In the genomic region with DNA sequence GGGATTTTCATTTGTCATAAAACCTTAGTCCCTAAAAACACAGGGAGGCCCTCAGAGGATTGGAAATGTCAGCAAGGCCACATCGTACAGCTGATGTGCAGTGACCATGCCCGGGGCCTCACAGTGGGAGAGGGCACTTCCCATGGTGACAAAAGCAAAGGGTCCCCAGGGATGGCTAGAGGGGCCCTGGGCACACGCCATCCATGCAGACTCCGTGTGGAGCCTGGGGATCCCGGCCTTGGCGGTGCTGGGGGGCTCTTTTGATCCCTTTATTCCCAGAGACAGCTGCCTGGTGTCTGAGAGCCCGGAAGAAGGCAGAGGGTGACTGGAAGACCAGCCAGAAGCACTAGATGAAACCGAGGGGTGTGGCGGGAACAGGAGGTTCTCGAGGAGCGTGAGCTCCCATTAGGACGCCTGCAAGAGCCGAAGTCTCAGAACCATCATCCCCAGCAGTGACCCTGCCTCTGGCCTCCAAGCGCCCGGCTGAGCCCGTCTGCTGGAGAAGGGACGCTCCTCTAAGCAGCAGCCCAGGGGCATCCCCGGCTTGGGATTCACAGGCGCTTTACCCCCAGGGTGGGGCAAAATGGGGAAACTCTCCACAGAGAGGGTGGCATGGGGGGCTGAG, we compare ENCODE assay signal across 21 cellular contexts. TPM values are rescaled to one million over a fixed set of nuclear protein-coding genes. Genes with fewer than 3 reads are reported as not detected.
DNase-seq lines count a peak whose midpoint lies in the region; ATAC-seq and TF ChIP-seq lines count a peak whose summit lies in the region.
"Had no signal": no experiment of that assay in that cellular context is flagged by ENCODE, and none has a peak within 500 bp of the region (broad histone marks: within the 10 kb centered on the region; RNA-seq: fewer than 3 reads in every experiment).

No MANE protein-coding gene starts in this region.

- POLR2A ChIA-PET in CD4-positive, alpha-beta T cell (lab: Charles Lee) = no interaction called here

- DNase-seq in D341Med (ENCODE audit: low spot score) (peak; percentile 21), H9 (peak; percentile 16), iPS-NIHi11 (ENCODE audit: low spot score) (peak; percentile 4), osteocyte (ENCODE audit: extremely low spot score, unreplicated experiment) (peak; percentile 79), tibial artery (no peak), A172 (ENCODE audit: low spot score) (no peak)
- no peak for DNase-seq in CD4-positive, alpha-beta T cell
- DNase-seq: CD4-positive, alpha-beta memory T cell; DMS153; GOT3; MG63; NCI-H1417; NCI-H187; NCI-H2107; NCI-H446 treated with DMSO at 0.1 percent for 48 hours; NCI-H526 treated with DMSO at 0.1 percent for 48 hours; OCI-M1 had no signal

- H3K23me2 ChIP-seq in H9 (ENCODE audit: insufficient read length, low read depth, low read length, poor library complexity, severe bottlenecking) = no peaks in the 10 kb centered on the region

- H2BK120ac ChIP-seq in H9 (ENCODE audit: low read depth, low read length, poor library complexity, severe bottlenecking) = no peak overlapping the region

- H3K18ac ChIP-seq in H9 (ENCODE audit: insufficient read length, low read depth, low read length) = no peak overlapping the region

- TF ChIP-seq CTCF in H9 (conservative IDR thresholded peaks at IDR 0.05) (no peak), osteocyte (IDR thresholded peaks at IDR 0.05) (no peak), tibial artery (IDR thresholded peaks at IDR 0.05) (no peak)
- TF ChIP-seq CTCF in CD4-positive, alpha-beta T cell (IDR thresholded peaks at IDR 0.05) = no peak

- H3K56ac ChIP-seq in H9 (ENCODE audit: insufficient read length, low read depth, low read length) = no peak overlapping the region

- no peak overlapping the region for H4K8ac ChIP-seq in H9 (replicated peaks; ENCODE audit: insufficient read length, low read depth, low read length)

- H3T11ph ChIP-seq in H9 (ENCODE audit: low read length) = no peak overlapping the region

- H3K23ac ChIP-seq in H9 (ENCODE audit: insufficient read length, low read depth, low read length) = no peak overlapping the region

- H3K79me1 ChIP-seq in H9 (ENCODE audit: insufficient read depth, low read depth, low read length, poor library complexity, severe bottlenecking) = no peaks in the 10 kb centered on the region

- H3K9me3 ChIP-seq in H9 (ENCODE audit: control insufficient read depth, low read depth, low read length) (no peaks in the 10 kb centered on the region), tibial artery (no peaks in the 10 kb centered on the region)
- H3K9me3 ChIP-seq in CD4-positive, alpha-beta T cell (ENCODE audit: control insufficient read depth, low read length) = no peaks in the 10 kb centered on the region
- H3K9me3 ChIP-seq: BLaER1, MG63, SJSA1 had no signal

- H3K4me1 ChIP-seq in H9 (ENCODE audit: insufficient read depth, low read length) (peaks cover 3% of the 10 kb centered on the region; the same call in 1 of the 2 replicates), tibial artery (peaks cover 0 to 9% (median 4%) of the 10 kb centered on the region in 4 donors)
- H3K4me1 ChIP-seq: BLaER1, SJSA1 had no signal

- ATAC-seq in CD4-positive, alpha-beta T cell (ENCODE audit: poor library complexity) = no peak
- ATAC-seq in HG03439 (IDR thresholded peaks at IDR 0.05; ENCODE audit: unreplicated experiment) = no peak

- CTCF ChIA-PET in CD4-positive, alpha-beta T cell (lab: Charles Lee) = no interaction called here

- no peak overlapping the region for H2AFZ ChIP-seq in H9 (ENCODE audit: low read length)

- H3K27ac Mint-ChIP-seq in H9 (no peak overlapping the region), osteocyte (ENCODE audit: unreplicated experiment) (no peak overlapping the region)
- H3K27ac Mint-ChIP-seq in CD4-positive, alpha-beta T cell = no peak overlapping the region
- H3K27ac Mint-ChIP-seq: CD4-positive, alpha-beta memory T cell had no signal

- no CpG with 5 or more reads among the region's 19 CpGs for WGBS in H9 (ENCODE audit: extremely low coverage, insufficient read length, low lambda C conversion rate)

- H4K20me1 ChIP-seq in H9 (ENCODE audit: control insufficient read depth, insufficient read depth, insufficient read length) = no peaks in the 10 kb centered on the region
- H4K20me1 ChIP-seq: BLaER1 had no signal

- no peak overlapping the region for H3K14ac ChIP-seq in H9 (ENCODE audit: insufficient read depth, low read length)

- H3K4me3 Mint-ChIP-seq in H9 (no peak overlapping the region), osteocyte (ENCODE audit: unreplicated experiment) (no peak overlapping the region)
- H3K4me3 Mint-ChIP-seq in CD4-positive, alpha-beta T cell = no peak overlapping the region
- H3K4me3 Mint-ChIP-seq: CD4-positive, alpha-beta memory T cell had no signal

- H3K27me3 ChIP-seq in H9 (ENCODE audit: insufficient read depth, low read length) (no peaks in the 10 kb centered on the region), tibial artery (peaks cover 0 to 7% of the 10 kb centered on the region in 2 donors)
- H3K27me3 ChIP-seq in CD4-positive, alpha-beta T cell (ENCODE audit: control insufficient read depth, insufficient read depth, low read length) = peaks cover 12% of the 10 kb centered on the region
- H3K27me3 ChIP-seq: BLaER1, MG63 had no signal

- no peak overlapping the region for H2AK5ac ChIP-seq in H9 (ENCODE audit: insufficient read length, low read length)

- no peak overlapping the region for H3K4ac ChIP-seq in H9 (ENCODE audit: low read depth, low read length)

- no peak overlapping the region for H2BK20ac ChIP-seq in H9 (ENCODE audit: low read depth, low read length, poor library complexity, severe bottlenecking)

- H3K27ac ChIP-seq in H9 (ENCODE audit: insufficient read length, low read depth, low read length) (no peak overlapping the region), tibial artery (no peak overlapping the region)
- no peak overlapping the region for H3K27ac ChIP-seq in CD4-positive, alpha-beta T cell (ENCODE audit: low read depth, low read length)
- H3K27ac ChIP-seq: BLaER1, SJSA1 had no signal

- H3K4me1 Mint-ChIP-seq in H9 (peaks cover 31 to 33% of the 10 kb centered on the region in 2 experiments), osteocyte (ENCODE audit: unreplicated experiment) (peaks cover 10% of the 10 kb centered on the region)
- H3K4me1 Mint-ChIP-seq in CD4-positive, alpha-beta T cell (ENCODE audit: low read depth) = no peaks in the 10 kb centered on the region
- H3K4me1 Mint-ChIP-seq: CD4-positive, alpha-beta memory T cell had no signal

- H2BK12ac ChIP-seq in H9 (ENCODE audit: insufficient read length, low read depth, low read length) = no peak overlapping the region

- H3K27me3 Mint-ChIP-seq in H9 (ENCODE audit: low read depth) (peaks cover 27% of the 10 kb centered on the region), osteocyte (ENCODE audit: unreplicated experiment) (peaks cover 2% of the 10 kb centered on the region)
- H3K27me3 Mint-ChIP-seq in CD4-positive, alpha-beta T cell = peaks cover 14% of the 10 kb centered on the region

- no peak overlapping the region for H3K4me3 ChIP-seq in tibial artery
- H3K4me3 ChIP-seq: BLaER1, MG63, SJSA1 had no signal

- no peak overlapping the region for H4K5ac ChIP-seq in H9 (ENCODE audit: insufficient read length, low read depth, low read length)

- H3K36me3 ChIP-seq in tibial artery = no peaks in the 10 kb centered on the region
- H3K36me3 ChIP-seq: BLaER1, MG63, SJSA1 had no signal

- no peak overlapping the region for H4K91ac ChIP-seq in H9 (ENCODE audit: insufficient read length, low read depth, low read length)

- H2BK15ac ChIP-seq in H9 (ENCODE audit: low read depth, low read length) = no peak overlapping the region

- no peak overlapping the region for H2BK5ac ChIP-seq in H9 (ENCODE audit: insufficient read length, low read length)

- H3K79me2 ChIP-seq in H9 (ENCODE audit: insufficient read depth, low read length) = no peaks in the 10 kb centered on the region

- H3K36me3 Mint-ChIP-seq in H9 (ENCODE audit: insufficient read depth in 1 of 3, low read depth in 3 of 3) (peaks cover 0 to under 1% (median 0%) of the 10 kb centered on the region in 3 experiments; a peak in 1 of 7 replicates), osteocyte (ENCODE audit: unreplicated experiment) (no peaks in the 10 kb centered on the region)
- no peaks in the 10 kb centered on the region for H3K36me3 Mint-ChIP-seq in CD4-positive, alpha-beta T cell (ENCODE audit: low read depth)
- H3K36me3 Mint-ChIP-seq: CD4-positive, alpha-beta memory T cell had no signal

- H3K9ac ChIP-seq in H9 (ENCODE audit: extremely low read depth, insufficient read length, low read length) = no peak overlapping the region
- H3K9ac ChIP-seq: BLaER1 had no signal

- intact Hi-C loops in tibial artery (cut with DNase I; ENCODE audit: low total_unique reads) = no loop called here
- intact Hi-C loops in CD4-positive, alpha-beta T cell (cut with DNase I, micrococcal nuclease) = no loop called here

- no peak overlapping the region for H3K4me2 ChIP-seq in H9 (ENCODE audit: insufficient read depth, insufficient read length, low read length)
- H3K4me2 ChIP-seq: BLaER1 had no signal

- no peaks in the 10 kb centered on the region for H3K9me3 Mint-ChIP-seq in H9
- H3K9me3 Mint-ChIP-seq in osteocyte (ENCODE audit: unreplicated experiment) = no peaks in the 10 kb centered on the region
- no peaks in the 10 kb centered on the region for H3K9me3 Mint-ChIP-seq in CD4-positive, alpha-beta T cell
- H3K9me3 Mint-ChIP-seq: CD4-positive, alpha-beta memory T cell had no signal

RNA-seq across cellular contexts. Expression of gene FRMD1, which starts 49.1 kb away (rescaled TPM):
- total RNA-seq in H9 (2021) = not detected in 2 replicates
- 0.05 and 0.34 TPM in 2 replicates for total RNA-seq in osteocyte
- total RNA-seq in CD4-positive, alpha-beta T cell = not detected
- not detected in 2 replicates for total RNA-seq in A172 (2014; rRNA removed; shearing (Covaris generic))
- total RNA-seq: CD4-positive, alpha-beta memory T cell; LHCN-M2; SJSA1 had no signal

Comparison
In these comparisons a context has a peak if more than half of its experiments do, and no peak if none do; other contexts are left out.
1. DNase-seq: peak in D341Med (single experiment), H9 (single experiment), iPS-NIHi11 (single experiment) and osteocyte (single experiment); none in tibial artery (0 of 2), CD4-positive, alpha-beta T cell (0 of 10) and A172 (single experiment).